In the genomic region with DNA sequence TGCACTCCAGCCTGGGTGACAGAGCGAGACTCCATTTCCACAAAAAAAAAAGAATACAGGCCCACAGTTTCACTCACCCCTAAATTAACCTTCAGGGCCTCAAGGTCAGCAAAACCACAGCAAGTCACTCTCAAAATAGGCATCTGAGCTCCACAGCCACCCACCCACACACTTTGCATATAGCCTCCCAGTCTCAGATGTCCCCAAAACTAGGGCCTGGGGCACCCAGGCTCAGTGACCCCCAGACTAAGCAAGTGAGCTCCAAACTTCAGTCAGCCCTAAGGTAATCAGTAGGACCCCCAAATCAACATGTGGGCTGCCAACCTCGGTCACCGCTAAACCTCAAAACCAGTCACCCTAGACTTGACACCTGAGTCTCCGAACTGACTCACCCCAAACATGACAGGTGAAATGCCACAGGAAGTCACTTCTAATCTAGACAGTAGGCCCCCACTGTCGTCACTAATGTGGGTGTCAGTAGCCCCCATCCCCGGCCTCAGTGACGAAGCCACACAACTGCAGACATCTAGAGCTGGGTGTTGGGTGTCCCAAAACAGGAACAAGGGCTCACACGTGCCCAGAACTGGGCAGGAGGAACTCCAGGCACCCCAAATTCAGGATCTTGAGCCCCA, we compare ENCODE assay signal across 8 cellular contexts. TPM values are rescaled to one million over a fixed set of nuclear protein-coding genes. Genes with fewer than 3 reads are reported as not detected.
DNase-seq lines count a peak whose midpoint lies in the region; ATAC-seq and TF ChIP-seq lines count a peak whose summit lies in the region.

No MANE protein-coding gene starts in this region.

- no peak for TF ChIP-seq EP300 in gastroesophageal sphincter (IDR thresholded peaks at IDR 0.05)

- H3K27me3 ChIP-seq in lung (ENCODE audit: control insufficient read depth, insufficient read depth) (no peaks in the 10 kb centered on the region), gastroesophageal sphincter (peaks cover 69% of the 10 kb centered on the region)

- ATAC-seq in GM18873 (IDR thresholded peaks at IDR 0.05; ENCODE audit: low FRiP score, unreplicated experiment) (peak; percentile 68), HG03045 (IDR thresholded peaks at IDR 0.05; ENCODE audit: unreplicated experiment) (peak; percentile 71), lung (ENCODE audit: insufficient read depth, low FRiP score) (peak; percentile 53), SK-N-SH treated with all-trans-retinoic acid at 6 μM for 48 hours (no peak), gastroesophageal sphincter (no peak)

- 55 to 71% methylated on average over 8 of the region's 8 CpGs for WGBS in lung, 2 donors
- 89 to 100% methylated on average over 1 to 2 of the region's 8 CpGs for WGBS in gastroesophageal sphincter (ENCODE audit: low coverage in 1 of 2), 2 donors

- no peak for TF ChIP-seq POLR2A in erythroblast (IDR thresholded peaks at IDR 0.05; ENCODE audit: low read length)
- TF ChIP-seq POLR2A in gastroesophageal sphincter (IDR thresholded peaks at IDR 0.05): no peak

- H3K27ac ChIP-seq in lung (ENCODE audit: low read depth in 1 of 2, low read length in 1 of 2) (no peak overlapping the region), gastroesophageal sphincter (no peak overlapping the region)

- H3K4me3 ChIP-seq in lung (no peak overlapping the region), gastroesophageal sphincter (no peak overlapping the region)

- no peaks in the 10 kb centered on the region for H3K36me3 ChIP-seq in lung (ENCODE audit: control insufficient read depth in 2 of 2, insufficient read depth in 2 of 2, low read length in 2 of 2)
- peaks cover 0 to 4% of the 10 kb centered on the region in 2 donors for H3K36me3 ChIP-seq in gastroesophageal sphincter

- H3K4me1 ChIP-seq in lung (ENCODE audit: control insufficient read depth in 2 of 2, insufficient read depth in 2 of 2, low read length in 2 of 2) (peaks cover 0 to 4% of the 10 kb centered on the region in 2 donors), gastroesophageal sphincter (peaks cover 0 to 11% (median 7%) of the 10 kb centered on the region in 3 donors)

- no peak for TF ChIP-seq CTCF in lung (IDR thresholded peaks at IDR 0.05; ENCODE audit: control extremely low read depth, extremely low read depth)
- no peak for TF ChIP-seq CTCF in gastroesophageal sphincter (IDR thresholded peaks at IDR 0.05)

- peak; percentile 86 for DNase-seq in activated CD4-positive, alpha-beta T cell treated with anti-CD3 and anti-CD28 coated beads, Interleukin-2, amount 50 U/mL, for 1 hour
- DNase-seq in lung (ENCODE audit: low spot score) (no peak), erythroblast (lab: John Stamatoyannopoulos, UW) (no peak), DMS79 treated with DMSO at 0.1 percent for 48 hours (lab: John Stamatoyannopoulos, UW) (no peak)

- no peaks in the 10 kb centered on the region for H3K9me3 ChIP-seq in lung (ENCODE audit: control insufficient read depth in 2 of 2, insufficient read depth in 1 of 2, low read length in 1 of 2)
- no peaks in the 10 kb centered on the region for H3K9me3 ChIP-seq in gastroesophageal sphincter

TF ChIP-seq in SK-N-SH treated with all-trans-retinoic acid at 6 μM for 48 hours, 23 proteins besides CTCF, POLR2A, EP300 and RAD21:
- no peak for TF ChIP-seq ZNF565 (CRISPR knock-in tag; conservative IDR thresholded peaks at IDR 0.05; ENCODE audit: low read depth)
- TF ChIP-seq ZFP30 (CRISPR knock-in tag; IDR thresholded peaks at IDR 0.05): no peak
- TF ChIP-seq, protein P1, sequence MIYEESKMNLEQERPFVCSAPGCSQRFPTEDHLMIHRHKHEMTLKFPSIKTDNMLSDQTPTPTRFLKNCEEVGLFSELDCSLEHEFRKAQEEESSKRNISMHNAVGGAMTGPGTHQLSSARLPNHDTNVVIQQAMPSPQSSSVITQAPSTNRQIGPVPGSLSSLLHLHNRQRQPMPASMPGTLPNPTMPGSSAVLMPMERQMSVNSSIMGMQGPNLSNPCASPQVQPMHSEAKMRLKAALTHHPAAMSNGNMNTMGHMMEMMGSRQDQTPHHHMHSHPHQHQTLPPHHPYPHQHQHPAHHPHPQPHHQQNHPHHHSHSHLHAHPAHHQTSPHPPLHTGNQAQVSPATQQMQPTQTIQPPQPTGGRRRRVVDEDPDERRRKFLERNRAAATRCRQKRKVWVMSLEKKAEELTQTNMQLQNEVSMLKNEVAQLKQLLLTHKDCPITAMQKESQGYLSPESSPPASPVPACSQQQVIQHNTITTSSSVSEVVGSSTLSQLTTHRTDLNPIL (CRISPR knock-in tag; IDR thresholded peaks at IDR 0.05; ENCODE audit: low read depth): no peak
- no peak for TF ChIP-seq PPARA (CRISPR knock-in tag; IDR thresholded peaks at IDR 0.05; ENCODE audit: borderline replicate concordance)
- TF ChIP-seq TOX (CRISPR knock-in tag; IDR thresholded peaks at IDR 0.05; ENCODE audit: borderline replicate concordance): no peak
- TF ChIP-seq ISL1 (CRISPR knock-in tag; IDR thresholded peaks at IDR 0.05): no peak
- TF ChIP-seq ZNF8 (CRISPR knock-in tag; IDR thresholded peaks at IDR 0.05): no peak
- TF ChIP-seq TCF4 (CRISPR knock-in tag; IDR thresholded peaks at IDR 0.05; ENCODE audit: borderline replicate concordance): no peak
- TF ChIP-seq CSDC2 (CRISPR knock-in tag; IDR thresholded peaks at IDR 0.05): no peak
- TF ChIP-seq, protein P2, sequence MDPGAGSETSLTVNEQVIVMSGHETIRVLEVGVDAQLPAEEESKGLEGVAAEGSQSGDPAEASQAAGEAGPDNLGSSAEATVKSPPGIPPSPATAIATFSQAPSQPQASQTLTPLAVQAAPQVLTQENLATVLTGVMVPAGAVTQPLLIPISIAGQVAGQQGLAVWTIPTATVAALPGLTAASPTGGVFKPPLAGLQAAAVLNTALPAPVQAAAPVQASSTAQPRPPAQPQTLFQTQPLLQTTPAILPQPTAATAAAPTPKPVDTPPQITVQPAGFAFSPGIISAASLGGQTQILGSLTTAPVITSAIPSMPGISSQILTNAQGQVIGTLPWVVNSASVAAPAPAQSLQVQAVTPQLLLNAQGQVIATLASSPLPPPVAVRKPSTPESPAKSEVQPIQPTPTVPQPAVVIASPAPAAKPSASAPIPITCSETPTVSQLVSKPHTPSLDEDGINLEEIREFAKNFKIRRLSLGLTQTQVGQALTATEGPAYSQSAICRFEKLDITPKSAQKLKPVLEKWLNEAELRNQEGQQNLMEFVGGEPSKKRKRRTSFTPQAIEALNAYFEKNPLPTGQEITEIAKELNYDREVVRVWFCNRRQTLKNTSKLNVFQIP (CRISPR knock-in tag; IDR thresholded peaks at IDR 0.05; ENCODE audit: borderline replicate concordance, low read depth): no peak
- TF ChIP-seq ZNF70 (CRISPR knock-in tag; IDR thresholded peaks at IDR 0.05): no peak
- no peak for TF ChIP-seq ZC3H10 (CRISPR knock-in tag; IDR thresholded peaks at IDR 0.05)
- TF ChIP-seq OSR1 (CRISPR knock-in tag; IDR thresholded peaks at IDR 0.05): no peak
- TF ChIP-seq BACH2 (CRISPR knock-in tag; IDR thresholded peaks at IDR 0.05; ENCODE audit: borderline replicate concordance): no peak
- TF ChIP-seq, protein P3, sequence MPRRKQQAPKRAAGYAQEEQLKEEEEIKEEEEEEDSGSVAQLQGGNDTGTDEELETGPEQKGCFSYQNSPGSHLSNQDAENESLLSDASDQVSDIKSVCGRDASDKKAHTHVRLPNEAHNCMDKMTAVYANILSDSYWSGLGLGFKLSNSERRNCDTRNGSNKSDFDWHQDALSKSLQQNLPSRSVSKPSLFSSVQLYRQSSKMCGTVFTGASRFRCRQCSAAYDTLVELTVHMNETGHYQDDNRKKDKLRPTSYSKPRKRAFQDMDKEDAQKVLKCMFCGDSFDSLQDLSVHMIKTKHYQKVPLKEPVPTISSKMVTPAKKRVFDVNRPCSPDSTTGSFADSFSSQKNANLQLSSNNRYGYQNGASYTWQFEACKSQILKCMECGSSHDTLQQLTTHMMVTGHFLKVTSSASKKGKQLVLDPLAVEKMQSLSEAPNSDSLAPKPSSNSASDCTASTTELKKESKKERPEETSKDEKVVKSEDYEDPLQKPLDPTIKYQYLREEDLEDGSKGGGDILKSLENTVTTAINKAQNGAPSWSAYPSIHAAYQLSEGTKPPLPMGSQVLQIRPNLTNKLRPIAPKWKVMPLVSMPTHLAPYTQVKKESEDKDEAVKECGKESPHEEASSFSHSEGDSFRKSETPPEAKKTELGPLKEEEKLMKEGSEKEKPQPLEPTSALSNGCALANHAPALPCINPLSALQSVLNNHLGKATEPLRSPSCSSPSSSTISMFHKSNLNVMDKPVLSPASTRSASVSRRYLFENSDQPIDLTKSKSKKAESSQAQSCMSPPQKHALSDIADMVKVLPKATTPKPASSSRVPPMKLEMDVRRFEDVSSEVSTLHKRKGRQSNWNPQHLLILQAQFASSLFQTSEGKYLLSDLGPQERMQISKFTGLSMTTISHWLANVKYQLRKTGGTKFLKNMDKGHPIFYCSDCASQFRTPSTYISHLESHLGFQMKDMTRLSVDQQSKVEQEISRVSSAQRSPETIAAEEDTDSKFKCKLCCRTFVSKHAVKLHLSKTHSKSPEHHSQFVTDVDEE (CRISPR knock-in tag; IDR thresholded peaks at IDR 0.05): no peak
- TF ChIP-seq ARNTL (CRISPR knock-in tag; IDR thresholded peaks at IDR 0.05; ENCODE audit: borderline replicate concordance, low read depth): no peak
- TF ChIP-seq SNAI2 (CRISPR knock-in tag; IDR thresholded peaks at IDR 0.05): no peak
- TF ChIP-seq ZFP3 (CRISPR knock-in tag; IDR thresholded peaks at IDR 0.05): no peak
TF ChIP-seq in SK-N-SH treated with all-trans-retinoic acid at 6 μM for 48 hours: peak in this region for 0.

RNA-seq across cellular contexts. Expression of a gene that starts 13.9 kb away (rescaled TPM):
- total RNA-seq in lung (100 to 1,000 TPM in 1 of 2 donors, 10 to 100 TPM in 1; 87.9 to 284 TPM), gastroesophageal sphincter (100 to 1,000 TPM; 150 to 215 (median 201) TPM)
- 100 to 1,000 TPM; 242 to 291 TPM for polyA plus RNA-seq in lung

RNA-seq across cellular contexts. Expression of a gene that starts 17.0 kb away (rescaled TPM):
- total RNA-seq in lung: under 1 TPM in 1 of 2 donors, not detected in 1; 0.67 TPM
- under 1 TPM; 0.16 to 0.37 TPM for polyA plus RNA-seq in lung
- not detected for total RNA-seq in gastroesophageal sphincter

RNA-seq across cellular contexts. Expression of a gene that starts 48.8 kb away (rescaled TPM):
- total RNA-seq in lung (under 1 TPM; 0.09 to 0.40 TPM), gastroesophageal sphincter (1 to 10 TPM in 2 of 4 donors, under 1 TPM in 1, not detected in 1; 0.81 to 2.6 (median 1.1) TPM)
- polyA plus RNA-seq in lung: under 1 TPM; 0.10 to 0.16 TPM

Comparison
In these comparisons a context has a peak if more than half of its experiments do, and no peak if none do; other contexts are left out.
1. ATAC-seq: peak in GM18873 (single experiment), HG03045 (single experiment) and lung (single experiment); none in SK-N-SH treated with all-trans-retinoic acid at 6 μM for 48 hours (single experiment) and gastroesophageal sphincter (single experiment).